In the genomic region with DNA sequence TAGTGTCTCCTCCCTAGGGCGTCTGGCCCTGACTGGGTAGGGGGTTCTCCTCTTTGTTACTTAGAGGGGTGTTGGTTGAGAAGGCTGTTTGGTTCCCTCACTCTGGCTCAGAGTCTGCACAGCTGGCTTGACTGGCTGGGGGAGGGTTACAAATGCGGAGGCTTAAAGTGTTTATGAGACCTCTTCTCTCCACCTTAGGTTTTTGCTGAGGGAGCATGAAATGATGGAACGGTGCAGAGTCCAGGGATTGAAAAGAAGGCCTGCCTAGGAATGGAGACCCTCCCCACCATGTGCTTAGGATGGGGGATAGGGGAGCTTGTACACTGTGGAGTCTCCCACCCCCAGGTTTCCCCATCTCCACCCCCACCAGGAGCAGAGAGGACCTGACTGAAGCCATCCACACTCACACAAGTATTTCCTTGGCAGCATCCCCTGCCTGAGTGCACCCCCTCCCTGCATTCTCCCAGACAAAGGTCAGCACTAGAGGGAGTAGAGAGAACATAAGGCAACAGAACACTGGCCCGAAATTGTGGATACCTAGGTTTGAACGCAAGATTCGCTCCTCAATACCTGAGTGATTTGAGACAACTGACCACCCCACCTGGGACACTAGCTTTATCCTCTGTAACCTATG, we compare ENCODE assay signal across 7 cellular contexts. TPM values are rescaled to one million over a fixed set of nuclear protein-coding genes. Genes with fewer than 3 reads are reported as not detected.
DNase-seq lines count a peak whose midpoint lies in the region; ATAC-seq and TF ChIP-seq lines count a peak whose summit lies in the region.

No MANE protein-coding gene starts in this region.

- H3K36me3 Mint-ChIP-seq in stimulated activated naive B cell treated with anti-CD40 and anti-IgM and Interleukin-4, amounts not matched to agents 10 μg/mL and 1 μg/mL and 100 μg/mL, for 72 hours = no peaks in the 10 kb centered on the region

- peak overlapping the region; percentile 96 to 98 for H3K4me3 Mint-ChIP-seq in stimulated activated naive B cell treated with anti-CD40 and anti-IgM and Interleukin-4, amounts not matched to agents 10 μg/mL and 1 μg/mL and 100 μg/mL, for 72 hours

- H3K27ac ChIP-seq in adrenal gland = peak overlapping the region in 4 of 5 donors; percentile 93 to 99 (median 96)
- peak overlapping the region; percentile 59 for H3K27ac ChIP-seq in iPS-18a (ENCODE audit: low read length)

- H3K27me3 Mint-ChIP-seq in stimulated activated naive B cell treated with anti-CD40 and anti-IgM and Interleukin-4, amounts not matched to agents 10 μg/mL and 1 μg/mL and 100 μg/mL, for 72 hours = no peaks in the 10 kb centered on the region

- no peak for TF ChIP-seq CTCF in adrenal gland (IDR thresholded peaks at IDR 0.05)

- H3K36me3 ChIP-seq in adrenal gland (replicated peaks in 1 of 2) = no peaks in the 10 kb centered on the region
- no peaks in the 10 kb centered on the region for H3K36me3 ChIP-seq in iPS-18a (ENCODE audit: control insufficient read depth, low read depth, low read length)

- ATAC-seq in stimulated activated naive B cell treated with anti-CD40 and anti-IgM and Interleukin-4, amounts not matched to agents 10 μg/mL and 1 μg/mL and 100 μg/mL, for 72 hours (replicated peaks) = no peak
- no peak for ATAC-seq in GM19395 (IDR thresholded peaks at IDR 0.05; ENCODE audit: unreplicated experiment)

- H3K9me3 Mint-ChIP-seq in stimulated activated naive B cell treated with anti-CD40 and anti-IgM and Interleukin-4, amounts not matched to agents 10 μg/mL and 1 μg/mL and 100 μg/mL, for 72 hours = no peaks in the 10 kb centered on the region

- WGBS in adrenal gland, 4 donors = 52 to 62% (median 59%) methylated on average over 6 of the region's 6 CpGs

- H3K4me1 ChIP-seq in adrenal gland (replicated peaks in 1 of 2) (peaks cover 24 to 30% of the 10 kb centered on the region in 2 donors), iPS-18a (ENCODE audit: control insufficient read depth, low read depth, low read length) (peaks cover 39% of the 10 kb centered on the region)

- H3K9ac ChIP-seq in iPS-18a (ENCODE audit: low read length) = peak overlapping the region; percentile 79

- TF ChIP-seq POLR2A in adrenal gland (IDR thresholded peaks at IDR 0.05) = no peak

- intact Hi-C loops in adrenal gland (cut with DNase I) = no loop called here

- H3K9me3 ChIP-seq in adrenal gland (replicated peaks in 1 of 3) = no peaks in the 10 kb centered on the region
- no peaks in the 10 kb centered on the region for H3K9me3 ChIP-seq in iPS-18a (ENCODE audit: control insufficient read depth, low read depth, low read length)

- H3K27ac Mint-ChIP-seq in stimulated activated naive B cell treated with anti-CD40 and anti-IgM and Interleukin-4, amounts not matched to agents 10 μg/mL and 1 μg/mL and 100 μg/mL, for 72 hours = peak overlapping the region; percentile 37

- peaks cover 36 to 41% of the 10 kb centered on the region in 2 donors for H3K4me1 Mint-ChIP-seq in stimulated activated naive B cell treated with anti-CD40 and anti-IgM and Interleukin-4, amounts not matched to agents 10 μg/mL and 1 μg/mL and 100 μg/mL, for 72 hours

- no peaks in the 10 kb centered on the region for H3K27me3 ChIP-seq in adrenal gland
- H3K27me3 ChIP-seq in iPS-18a (ENCODE audit: control insufficient read depth, insufficient read depth, low read length) = no peaks in the 10 kb centered on the region

- DNase-seq in HuH-7.5 (ENCODE audit: low spot score) (peak; percentile 45), adrenal gland (peak in 3 of 7 donors; percentile 13 to 43 (median 17)), cortex of kidney (lab: John Stamatoyannopoulos, UW) (no peak), NCI-H2107 treated with DMSO at 0.1 percent for 48 hours (lab: John Stamatoyannopoulos, UW; ENCODE audit: unreplicated experiment) (no peak)
- DNase-seq in stimulated activated naive B cell treated with anti-CD40 and anti-IgM and Interleukin-4, amounts not matched to agents 10 μg/mL and 1 μg/mL and 100 μg/mL, for 72 hours = no peak

- H3K4me3 ChIP-seq in adrenal gland = peak overlapping the region in 1 of 4 donors; percentile 79
- peak overlapping the region; percentile 55 for H3K4me3 ChIP-seq in iPS-18a (ENCODE audit: low read length)

RNA-seq across cellular contexts. Expression of a gene that starts 1.7 kb away (rescaled TPM):
- total RNA-seq in adrenal gland = 10 to 100 TPM; 24.1 to 68.0 (median 55.2) TPM
- polyA plus RNA-seq in adrenal gland = 10 to 100 TPM; 24.7 to 76.9 (median 24.8) TPM

RNA-seq across cellular contexts. Expression of a gene that starts 11.0 kb away (rescaled TPM):
- total RNA-seq in adrenal gland = 10 to 100 TPM; 11.1 to 39.9 (median 20.0) TPM
- polyA plus RNA-seq in adrenal gland = 10 to 100 TPM; 24.7 to 35.8 (median 35.2) TPM

RNA-seq across cellular contexts. Expression of a gene that starts 30.3 kb away (rescaled TPM):
- total RNA-seq in adrenal gland = 10 to 100 TPM; 26.2 to 59.4 (median 32.8) TPM
- polyA plus RNA-seq in adrenal gland = 100 to 1,000 TPM in 1 of 3 donors, 10 to 100 TPM in 2; 18.6 to 111 (median 21.6) TPM

RNA-seq across cellular contexts. Expression of a gene that starts 56.7 kb away (rescaled TPM):
- total RNA-seq in adrenal gland = 10 to 100 TPM; 20.1 to 46.0 (median 27.3) TPM
- polyA plus RNA-seq in adrenal gland = 10 to 100 TPM in 1 of 3 donors, 1 to 10 TPM in 2; 4.5 to 13.0 (median 9.5) TPM
